16 cellular contexts compared by ENCODE assay signal in genomic region chr2:143030127-143030526, GRCh38.
DNase-seq lines count a peak whose midpoint lies in the region; ATAC-seq and TF ChIP-seq lines count a peak whose summit lies in the region.
"Had no signal": no experiment of that assay in that cellular context is flagged by ENCODE, and none has a peak within 500 bp of the region (broad histone marks: within the 10 kb centered on the region; RNA-seq: fewer than 3 reads in every experiment).

No MANE protein-coding gene starts in this region.

- H3K36me3 ChIP-seq in BLaER1 treated with 17β-estradiol and CSF1 and Interleukin-3, amounts not matched to agents 10 nM and 100 nM = peaks cover 0 to 44% (median 0%) of the 10 kb centered on the region in 11 experiments; a peak in 4 of 22 replicates
- H3K36me3 ChIP-seq: ascending aorta, heart left ventricle, left ventricle myocardium inferior, SJSA1 had no signal

- peak overlapping the region; percentile 52 to 75 (median 65) for H3K27ac ChIP-seq in BLaER1 treated with 17β-estradiol and CSF1 and Interleukin-3, amounts not matched to agents 10 nM and 100 nM
- H3K27ac ChIP-seq: ascending aorta, left ventricle myocardium inferior, SJSA1 had no signal

- peaks cover 0 to 17% (median 0%) of the 10 kb centered on the region in 11 experiments; a peak in 8 of 22 replicates for H3K9me3 ChIP-seq in BLaER1 treated with 17β-estradiol and CSF1 and Interleukin-3, amounts not matched to agents 10 nM and 100 nM (replicated peaks in 1 of 11)
- H3K9me3 ChIP-seq: ascending aorta, heart left ventricle, left ventricle myocardium inferior, SJSA1 had no signal

- H3K4me3 ChIP-seq in BLaER1 treated with 17β-estradiol and CSF1 and Interleukin-3, amounts not matched to agents 10 nM and 100 nM = no peak overlapping the region
- no peak overlapping the region for H3K4me3 ChIP-seq in fibroblast of the aortic adventitia (ENCODE audit: low read depth, low read length)
- H3K4me3 ChIP-seq: ascending aorta, heart left ventricle, left ventricle myocardium inferior, SJSA1 had no signal

- H4K20me1 ChIP-seq in BLaER1 treated with 17β-estradiol and CSF1 and Interleukin-3, amounts not matched to agents 10 nM and 100 nM = peaks cover 0 to 20% (median 0%) of the 10 kb centered on the region in 11 experiments; a peak in 2 of 22 replicates

- H3K9ac ChIP-seq in BLaER1 treated with 17β-estradiol and CSF1 and Interleukin-3, amounts not matched to agents 10 nM and 100 nM = peak overlapping the region in 4 of 11 experiments; percentile 34 to 57 (median 53); a peak in 4 of 22 replicates

- peak overlapping the region; percentile 27 to 80 (median 58) for H3K4me2 ChIP-seq in BLaER1 treated with 17β-estradiol and CSF1 and Interleukin-3, amounts not matched to agents 10 nM and 100 nM

- TF ChIP-seq CTCF in fibroblast of the aortic adventitia (IDR thresholded peaks at IDR 0.05; ENCODE audit: insufficient read depth, low read length) = no peak

- ATAC-seq in GM21576 (IDR thresholded peaks at IDR 0.05; ENCODE audit: unreplicated experiment) (peak; percentile 47), HG03139 (IDR thresholded peaks at IDR 0.05; ENCODE audit: unreplicated experiment) (no peak), GM21528 (IDR thresholded peaks at IDR 0.05; ENCODE audit: low FRiP score, unreplicated experiment) (no peak), HG03342 (IDR thresholded peaks at IDR 0.05; ENCODE audit: unreplicated experiment) (no peak)
- ATAC-seq: heart left ventricle had no signal

- DNase-seq in MV-4-11 (lab: John Stamatoyannopoulos, UW) (peak; percentile 94), fibroblast of the aortic adventitia (ENCODE audit: low read depth) (peak; percentile 22), NCI-H187 treated with DMSO at 0.1 percent for 48 hours (lab: John Stamatoyannopoulos, UW) (no peak)
- DNase-seq: activated T-cell treated with anti-CD3 and anti-CD28 coated beads, Interleukin-2, amount 50 U/mL, for 48 hours; H9; heart left ventricle; left ventricle myocardium inferior; NCI-H446 treated with DMSO at 0.1 percent for 48 hours; nucleus accumbens had no signal

- no peaks in the 10 kb centered on the region for H3K27me3 ChIP-seq in BLaER1 treated with 17β-estradiol and CSF1 and Interleukin-3, amounts not matched to agents 10 nM and 100 nM
- H3K27me3 ChIP-seq: ascending aorta, SJSA1 had no signal

- peaks cover 13 to 26% (median 20%) of the 10 kb centered on the region in 10 experiments; a peak in 19 of 20 replicates for H3K4me1 ChIP-seq in BLaER1 treated with 17β-estradiol and CSF1 and Interleukin-3, amounts not matched to agents 10 nM and 100 nM
- H3K4me1 ChIP-seq: ascending aorta, SJSA1 had no signal
